Comparison of ENCODE assay signal across 10 cellular contexts in the genomic region with DNA sequence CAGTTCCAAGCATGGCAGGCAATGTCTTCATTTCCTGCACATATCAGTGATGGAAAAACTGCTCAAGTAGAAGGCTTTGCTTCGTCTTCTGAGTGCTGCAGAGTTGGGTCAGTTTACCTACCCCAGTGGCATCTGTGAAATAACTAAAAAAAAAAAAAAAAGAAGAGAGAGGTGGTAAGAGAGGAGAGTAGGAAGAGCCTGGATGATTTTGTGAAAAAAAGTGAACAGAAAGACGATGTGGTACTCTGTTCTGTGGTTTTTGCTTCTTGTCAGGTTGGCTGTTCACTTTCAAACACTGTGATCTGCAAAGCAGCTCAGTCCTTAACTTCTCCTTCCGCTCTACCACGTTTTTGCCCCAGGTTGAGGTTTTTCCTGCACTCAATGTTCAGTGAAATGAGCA. TPM values are rescaled to one million over a fixed set of nuclear protein-coding genes. Genes with fewer than 3 reads are reported as not detected.
DNase-seq lines count a peak whose midpoint lies in the region; ATAC-seq and TF ChIP-seq lines count a peak whose summit lies in the region.
"Had no signal": no experiment of that assay in that cellular context is flagged by ENCODE, and none has a peak within 500 bp of the region (broad histone marks: within the 10 kb centered on the region; RNA-seq: fewer than 3 reads in every experiment).

BTLA (minus strand) TSS at position 145 of the 400 bp plus-strand sequence; CDS start at position 31, 114 bp downstream.

- no peaks in the 10 kb centered on the region for H3K27me3 Mint-ChIP-seq in CD8-positive, alpha-beta T cell (ENCODE audit: low read depth)
- no peaks in the 10 kb centered on the region for H3K27me3 Mint-ChIP-seq in activated CD8-positive, alpha-beta T cell treated with anti-CD3 and anti-CD28 coated beads, Interleukin-2, amount 10 ng/mL, durations not matched to agents 7 days and 5 days (ENCODE audit: low read depth)

- peak; percentile 38 for TF ChIP-seq POLR2A in GM19193 (IDR thresholded peaks at IDR 0.05; ENCODE audit: extremely low read depth, insufficient read depth, insufficient read length)

- peaks cover 35% of the 10 kb centered on the region for H3K4me1 ChIP-seq in CD8-positive, alpha-beta T cell (ENCODE audit: insufficient read depth, low read length)

- H3K9me3 ChIP-seq in CD8-positive, alpha-beta T cell (ENCODE audit: low read length) = no peaks in the 10 kb centered on the region

- peaks cover 20% of the 10 kb centered on the region for H3K36me3 Mint-ChIP-seq in CD8-positive, alpha-beta T cell
- peaks cover 29% of the 10 kb centered on the region for H3K36me3 Mint-ChIP-seq in activated CD8-positive, alpha-beta T cell treated with anti-CD3 and anti-CD28 coated beads, Interleukin-2, amount 10 ng/mL, durations not matched to agents 7 days and 5 days (ENCODE audit: low read depth)
- H3K36me3 Mint-ChIP-seq: brain had no signal

- H3K4me3 ChIP-seq in CD8-positive, alpha-beta T cell (ENCODE audit: low read depth, low read length) = peak within 1 kb of the TSS; percentile 31
- H3K4me3 ChIP-seq: lung had no signal

- intact Hi-C loops in CD8-positive, alpha-beta T cell (cut with DNase I, micrococcal nuclease) = loop anchor here in 1 of 2 experiments (2.0 to 5.0 kb wide), 2 partner anchors 17 to 37 kb away; no protein-coding TSS in a partner anchor
- intact Hi-C loops in sciatic nerve (cut with DNase I) = no loop called here

- peak within 1 kb of the TSS; percentile 48 for H3K27ac ChIP-seq in CD8-positive, alpha-beta T cell (ENCODE audit: low read depth, low read length)

- no peaks in the 10 kb centered on the region for H3K36me3 ChIP-seq in CD8-positive, alpha-beta T cell (ENCODE audit: insufficient read depth, low read length)

- H3K9me3 Mint-ChIP-seq in CD8-positive, alpha-beta T cell = peaks cover 3% of the 10 kb centered on the region
- H3K9me3 Mint-ChIP-seq in activated CD8-positive, alpha-beta T cell treated with anti-CD3 and anti-CD28 coated beads, Interleukin-2, amount 10 ng/mL, durations not matched to agents 7 days and 5 days (ENCODE audit: insufficient read depth) = peaks cover 3% of the 10 kb centered on the region

- H3K4me1 Mint-ChIP-seq in CD8-positive, alpha-beta T cell (ENCODE audit: low read depth) = peaks cover 57% of the 10 kb centered on the region
- peaks cover 41% of the 10 kb centered on the region for H3K4me1 Mint-ChIP-seq in activated CD8-positive, alpha-beta T cell treated with anti-CD3 and anti-CD28 coated beads, Interleukin-2, amount 10 ng/mL, durations not matched to agents 7 days and 5 days (ENCODE audit: low read depth)
- H3K4me1 Mint-ChIP-seq: brain had no signal

- CTCF ChIA-PET in CD8-positive, alpha-beta T cell (lab: Charles Lee) = interaction anchor here (1.5 to 2.0 kb wide), 2 partner anchors 24 to 207 kb away, joined by 3 to 6 read pairs; no protein-coding TSS in a partner anchor
- CTCF ChIA-PET in activated CD8-positive, alpha-beta T cell treated with anti-CD3 and anti-CD28 coated beads, Interleukin-2, amount 10 ng/mL, durations not matched to agents 7 days and 5 days (lab: Charles Lee) = interaction anchor here (0.7 to 3.5 kb wide), 14 partner anchors 10 to 388 kb away, joined by 3 to 15 read pairs (median 5); partner anchors contain the start of gene CD200

- peak within 1 kb of the TSS; percentile 88 for H3K4me3 Mint-ChIP-seq in CD8-positive, alpha-beta T cell
- H3K4me3 Mint-ChIP-seq in activated CD8-positive, alpha-beta T cell treated with anti-CD3 and anti-CD28 coated beads, Interleukin-2, amount 10 ng/mL, durations not matched to agents 7 days and 5 days = peak within 1 kb of the TSS; percentile 97
- H3K4me3 Mint-ChIP-seq: brain had no signal

- peak in 3 of 7 experiments; percentile 11 to 24 (median 22) for DNase-seq in CD8-positive, alpha-beta T cell
- DNase-seq in activated CD8-positive, alpha-beta T cell treated with anti-CD3 and anti-CD28 coated beads, Interleukin-2, amount 10 ng/mL, durations not matched to agents 7 days and 5 days = peak; percentile 63
- DNase-seq in NCI-H345 (lab: John Stamatoyannopoulos, UW) (no peak), Ammon's horn (ENCODE audit: low spot score) (no peak), sciatic nerve (ENCODE audit: low spot score) (no peak), CD1c-positive myeloid dendritic cell (ENCODE audit: extremely low spot score) (no peak)

- peak; percentile 62 for ATAC-seq in CD8-positive, alpha-beta T cell
- peak; percentile 65 for ATAC-seq in HG03066 (IDR thresholded peaks at IDR 0.05; ENCODE audit: low read depth, unreplicated experiment)
- peak; percentile 72 for ATAC-seq in activated CD8-positive, alpha-beta T cell treated with anti-CD3 and anti-CD28 coated beads, Interleukin-2, amount 10 ng/mL, durations not matched to agents 7 days and 5 days
- ATAC-seq in sciatic nerve = no peak

- H3K27me3 ChIP-seq in CD8-positive, alpha-beta T cell (ENCODE audit: insufficient read depth, low read length) = no peaks in the 10 kb centered on the region

- POLR2A ChIA-PET in CD8-positive, alpha-beta T cell (lab: Charles Lee) = interaction anchor here (1.0 to 2.7 kb wide), 3 partner anchors 10 to 138 kb away, joined by 3 to 9 read pairs (median 3); no protein-coding TSS in a partner anchor
- POLR2A ChIA-PET in activated CD8-positive, alpha-beta T cell treated with anti-CD3 and anti-CD28 coated beads, Interleukin-2, amount 10 ng/mL, durations not matched to agents 7 days and 5 days (lab: Charles Lee) = interaction anchor here (1.3 to 2.0 kb wide), 3 partner anchors 10 to 166 kb away, joined by 3 to 6 read pairs (median 6); partner anchors contain the start of genes ATG3, CD200 and SLC35A5

- TF ChIP-seq CTCF in CD8-positive, alpha-beta T cell (IDR thresholded peaks at IDR 0.05) = no peak

- peak within 1 kb of the TSS; percentile 90 for H3K27ac Mint-ChIP-seq in CD8-positive, alpha-beta T cell
- peak within 1 kb of the TSS; percentile 95 for H3K27ac Mint-ChIP-seq in activated CD8-positive, alpha-beta T cell treated with anti-CD3 and anti-CD28 coated beads, Interleukin-2, amount 10 ng/mL, durations not matched to agents 7 days and 5 days
- H3K27ac Mint-ChIP-seq: brain had no signal

RNA-seq across cellular contexts. Expression of gene BTLA, which starts in this region (rescaled TPM):
- total RNA-seq in CD8-positive, alpha-beta T cell = 1 to 10 TPM; 3.0 to 4.6 TPM
- 10 to 100 TPM; 22.3 to 26.0 TPM for total RNA-seq in activated CD8-positive, alpha-beta T cell treated with anti-CD3 and anti-CD28 coated beads, Interleukin-2, amount 10 ng/mL, durations not matched to agents 7 days and 5 days
- 0.45 TPM for total RNA-seq in sciatic nerve

Comparison
In these comparisons a context has a peak if more than half of its experiments do, and no peak if none do; other contexts are left out.
1. RNA of gene BTLA (total RNA-seq): 22.3 to 26.0 TPM in activated CD8-positive, alpha-beta T cell treated with anti-CD3 and anti-CD28 coated beads, Interleukin-2, amount 10 ng/mL, durations not matched to agents 7 days and 5 days; 3.0 to 4.6 TPM in CD8-positive, alpha-beta T cell and 0.45 TPM in sciatic nerve (single experiment); every median in the first group is over 4 times any median in the second.